ENCODE assay signal across 8 cellular contexts in the genomic region with DNA sequence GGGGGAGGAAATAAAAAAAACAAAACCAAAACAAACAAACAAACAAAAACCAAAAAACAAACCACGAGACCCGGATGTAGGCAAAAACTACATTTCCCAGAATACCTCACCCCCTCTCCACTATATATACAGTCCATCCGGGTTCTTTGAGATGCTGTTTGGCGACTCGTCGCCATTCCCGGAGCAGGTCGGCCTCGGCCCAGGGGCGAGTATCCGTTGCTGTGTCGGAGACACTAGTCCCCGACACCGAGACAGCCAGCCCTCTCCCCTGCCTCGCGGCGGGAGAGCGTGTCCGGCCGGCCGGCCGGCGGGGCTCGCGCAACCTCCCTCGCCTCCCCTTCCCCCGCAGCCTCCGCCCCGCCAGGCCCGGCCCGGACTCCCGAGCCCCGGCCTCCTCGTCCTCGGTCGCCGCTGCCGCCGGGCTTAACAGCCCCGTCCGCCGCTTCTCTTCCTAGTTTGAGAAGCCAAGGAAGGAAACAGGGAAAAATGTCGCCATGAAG. TPM values are rescaled to one million over a fixed set of nuclear protein-coding genes. Genes with fewer than 3 reads are reported as not detected.
A peak's percentile ranks its signal among the peaks of the same experiment; 100 is the strongest.
DNase-seq lines count a peak whose midpoint lies in the region; ATAC-seq, FAIRE-seq and TF ChIP-seq lines count a peak whose summit lies in the region.

A gene (plus strand): TSS at position 154 of the 500 bp plus-strand sequence. CDS start 456 bp downstream, outside the sequence.

- peak within 1 kb of the TSS; percentile 49; the same call in 1 of the 2 replicates for H2AFZ ChIP-seq in KMS-11 (ENCODE audit: low read depth)

- peaks cover 51% of the 10 kb centered on the region for H3K79me2 ChIP-seq in KMS-11 (ENCODE audit: insufficient read depth, low read depth)

- no peaks in the 10 kb centered on the region for H4K20me1 ChIP-seq in KMS-11 (ENCODE audit: insufficient read depth)

- FAIRE-seq in RCC 7860 (lab: Jason Lieb, UNC) = no peak

- no peaks in the 10 kb centered on the region for H3K9me3 ChIP-seq in esophagus squamous epithelium
- H3K9me3 ChIP-seq in muscle layer of colon (ENCODE audit: low read length) = no peaks in the 10 kb centered on the region

- 0% methylated on average over 17 to 21 of the region's 43 CpGs for whole genome bisulfite sequencing in esophagus squamous epithelium, 2 donors

- no peaks in the 10 kb centered on the region for H3K36me3 ChIP-seq in KMS-11 (ENCODE audit: insufficient read depth)
- H3K36me3 ChIP-seq in esophagus squamous epithelium = peaks cover 0 to 8% (median 0%) of the 10 kb centered on the region in 3 donors
- H3K36me3 ChIP-seq in muscle layer of colon (ENCODE audit: insufficient read depth, low read length) = no peaks in the 10 kb centered on the region

- H3K4me1 ChIP-seq in KMS-11 (ENCODE audit: low read depth, poor library complexity, severe bottlenecking) (peaks cover 43% of the 10 kb centered on the region), esophagus squamous epithelium (peaks cover 36 to 55% (median 40%) of the 10 kb centered on the region in 3 donors), muscle layer of colon (ENCODE audit: insufficient read depth, low read length) (peaks cover 38% of the 10 kb centered on the region)

- intact Hi-C loops in esophagus squamous epithelium (cut with DNase I) = no loop called here

- no peak within 1 kb of the TSS for H3K4me3 ChIP-seq in KMS-11 (IDR thresholded peaks at IDR 0.05; ENCODE audit: insufficient read depth, low read depth, low read length)
- H3K4me3 ChIP-seq in esophagus squamous epithelium = peak within 1 kb of the TSS; percentile 63 to 90 (median 74)
- peak within 1 kb of the TSS; percentile 96 to 99 for H3K4me3 ChIP-seq in muscle layer of colon (ENCODE audit: low read depth in 1 of 2, low read length in 2 of 2)

- no peak for TF ChIP-seq CTCF in KMS-11 (conservative IDR thresholded peaks at IDR 0.05; ENCODE audit: low read depth, low read length)
- peak in 2 of 6 experiments; percentile 1 to 18 for TF ChIP-seq CTCF in esophagus squamous epithelium (IDR thresholded peaks at IDR 0.05)

- DNase-seq in DMS 273 (lab: John Stamatoyannopoulos, UW; ENCODE audit: unreplicated experiment) (peak; percentile 90), RCC 7860 (ENCODE audit: low spot score) (peak; percentile 72), activated T-helper 1 cell treated with Interleukin-2 at 50 U/mL for 16 hours (ENCODE audit: low read depth) (peak; percentile 59), esophagus squamous epithelium (lab: John Stamatoyannopoulos, UW) (peak; percentile 21)
- peak; percentile 31 for DNase-seq in stimulated activated CD8-positive, alpha-beta memory T cell treated with anti-CD3 and anti-CD28 coated beads, Interleukin-7, amount 100 ng/mL, for 24 hours (ENCODE audit: low read depth)

- H3K27me3 ChIP-seq in KMS-11 (ENCODE audit: insufficient read depth, low read depth) = no peaks in the 10 kb centered on the region
- H3K27me3 ChIP-seq in esophagus squamous epithelium = no peaks in the 10 kb centered on the region
- no peaks in the 10 kb centered on the region for H3K27me3 ChIP-seq in muscle layer of colon (ENCODE audit: control insufficient read depth in 1 of 2, insufficient read depth in 2 of 2, low read length in 2 of 2)

- peak in 3 of 4 donors; percentile 97 to 99 (median 97) for TF ChIP-seq POLR2A in esophagus squamous epithelium (IDR thresholded peaks at IDR 0.05)

- H3K9ac ChIP-seq in KMS-11 (peak within 1 kb of the TSS; percentile 76), muscle layer of colon (ENCODE audit: low read length) (peak within 1 kb of the TSS; percentile 97)

- peak within 1 kb of the TSS; percentile 97 for H3K4me2 ChIP-seq in KMS-11

- ATAC-seq in GM21529 (IDR thresholded peaks at IDR 0.05; ENCODE audit: unreplicated experiment) = peak; percentile 53

- H3K27ac ChIP-seq in KMS-11 (peak within 1 kb of the TSS; percentile 93), esophagus squamous epithelium (peak within 1 kb of the TSS; percentile 91 to 97 (median 95)), muscle layer of colon (ENCODE audit: low read depth, low read length) (peak within 1 kb of the TSS; percentile 99)

RNA-seq across cellular contexts. Expression of the gene that starts here (rescaled TPM):
- total RNA-seq in esophagus squamous epithelium = 100 to 1,000 TPM in 3 of 4 donors, 10 to 100 TPM in 1; 93.9 to 163 (median 120) TPM

Comparison
In these comparisons a context has a peak if more than half of its experiments do, and no peak if none do; other contexts are left out.
1. DNase-seq: peak in every context shown above with its lines; median percentile 90 in DMS 273; 72 in RCC 7860; 59 in activated T-helper 1 cell treated with Interleukin-2 at 50 U/mL for 16 hours; 31 in stimulated activated CD8-positive, alpha-beta memory T cell treated with anti-CD3 and anti-CD28 coated beads, Interleukin-7, amount 100 ng/mL, for 24 hours; 21 in esophagus squamous epithelium.